ENCODE assay signal across 1 cellular context in the genomic region with DNA sequence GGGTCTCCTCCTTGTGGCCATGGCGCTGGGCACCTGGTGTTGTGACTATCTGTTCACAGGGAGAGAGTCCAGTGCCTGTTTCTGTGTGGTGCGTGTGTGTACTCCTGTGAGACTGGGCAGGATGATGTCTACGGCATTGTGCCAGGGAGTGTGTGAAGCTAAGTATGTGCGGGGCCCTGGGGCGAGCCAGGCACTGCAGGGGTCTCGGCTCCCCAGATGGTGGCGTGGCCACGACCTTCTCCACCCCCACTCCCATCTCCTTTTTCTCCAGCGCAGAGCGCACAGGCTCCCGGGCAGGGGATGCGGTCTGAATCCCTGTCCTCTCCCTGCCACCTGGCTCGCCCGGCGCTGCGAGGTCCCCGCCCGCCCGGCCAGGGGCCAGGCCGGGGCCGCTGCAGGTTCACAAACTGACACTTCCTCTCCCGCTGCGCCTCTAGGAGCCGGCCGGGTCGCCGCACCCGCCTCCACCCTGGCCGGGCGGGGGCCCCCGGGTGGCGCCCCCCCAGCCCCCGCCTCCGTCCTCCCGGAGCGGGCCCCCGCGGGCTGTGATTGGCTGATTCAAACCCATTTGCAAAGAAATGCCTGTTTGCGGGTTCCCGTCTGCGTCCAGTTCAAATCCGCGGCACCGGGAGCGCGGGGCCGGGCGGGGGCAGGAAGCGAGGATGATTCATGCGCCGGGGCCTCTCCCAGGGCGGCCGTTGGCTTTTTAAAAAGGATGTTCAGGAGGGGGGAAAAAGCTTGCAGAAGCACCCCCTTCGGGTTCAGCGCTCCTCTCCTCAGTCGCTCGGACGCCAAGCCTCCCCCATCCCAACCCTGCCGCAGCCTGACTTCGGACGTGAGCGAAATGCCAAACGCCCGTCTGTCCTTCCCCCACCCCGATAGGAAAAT.
A peak's percentile ranks its signal among the peaks of the same experiment; 100 is the strongest.
TF ChIP-seq lines count a peak whose summit lies in the region.

No MANE protein-coding gene starts in this region.

TF ChIP-seq in HEK293, 187 proteins besides CTCF, POLR2A, EP300 and RAD21 (continued from another document and continues in another):
- TF ChIP-seq, protein P1, sequence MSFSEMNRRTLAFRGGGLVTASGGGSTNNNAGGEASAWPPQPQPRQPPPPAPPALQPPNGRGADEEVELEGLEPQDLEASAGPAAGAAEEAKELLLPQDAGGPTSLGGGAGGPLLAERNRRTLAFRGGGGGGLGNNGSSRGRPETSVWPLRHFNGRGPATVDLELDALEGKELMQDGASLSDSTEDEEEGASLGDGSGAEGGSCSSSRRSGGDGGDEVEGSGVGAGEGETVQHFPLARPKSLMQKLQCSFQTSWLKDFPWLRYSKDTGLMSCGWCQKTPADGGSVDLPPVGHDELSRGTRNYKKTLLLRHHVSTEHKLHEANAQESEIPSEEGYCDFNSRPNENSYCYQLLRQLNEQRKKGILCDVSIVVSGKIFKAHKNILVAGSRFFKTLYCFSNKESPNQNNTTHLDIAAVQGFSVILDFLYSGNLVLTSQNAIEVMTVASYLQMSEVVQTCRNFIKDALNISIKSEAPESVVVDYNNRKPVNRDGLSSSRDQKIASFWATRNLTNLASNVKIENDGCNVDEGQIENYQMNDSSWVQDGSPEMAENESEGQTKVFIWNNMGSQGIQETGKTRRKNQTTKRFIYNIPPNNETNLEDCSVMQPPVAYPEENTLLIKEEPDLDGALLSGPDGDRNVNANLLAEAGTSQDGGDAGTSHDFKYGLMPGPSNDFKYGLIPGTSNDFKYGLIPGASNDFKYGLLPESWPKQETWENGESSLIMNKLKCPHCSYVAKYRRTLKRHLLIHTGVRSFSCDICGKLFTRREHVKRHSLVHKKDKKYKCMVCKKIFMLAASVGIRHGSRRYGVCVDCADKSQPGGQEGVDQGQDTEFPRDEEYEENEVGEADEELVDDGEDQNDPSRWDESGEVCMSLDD (tag by site-specific recombination; IDR thresholded peaks at IDR 0.05): peak; percentile 65; the same call in 1 of the 2 replicates
- TF ChIP-seq SP2 (tag by site-specific recombination; IDR thresholded peaks at IDR 0.05) (peak; percentile 67), GLI2 (tag by site-specific recombination; IDR thresholded peaks at IDR 0.05; ENCODE audit: borderline replicate concordance, low read depth) (no peak), ZNF146 (tag by site-specific recombination; IDR thresholded peaks at IDR 0.05) (no peak), ZNF175 (tag by site-specific recombination; IDR thresholded peaks at IDR 0.05) (no peak), SP3 (tag by site-specific recombination; IDR thresholded peaks at IDR 0.05) (0 out of 2 replicates have a peak, but pooled peaks have one; percentile 21), ZSCAN30 (tag by site-specific recombination; IDR thresholded peaks at IDR 0.05) (peak; percentile 68; the same call in 1 of the 2 replicates), ZNF350 (tag by site-specific recombination; IDR thresholded peaks at IDR 0.05) (no peak), GFI1B (tag by site-specific recombination; IDR thresholded peaks at IDR 0.05) (no peak), ZNF600 (tag by site-specific recombination; IDR thresholded peaks at IDR 0.05) (no peak), ZNF404 (tag by site-specific recombination; IDR thresholded peaks at IDR 0.05) (no peak), ZNF792 (tag by site-specific recombination; IDR thresholded peaks at IDR 0.05) (no peak), PRDM1 (tag by site-specific recombination; IDR thresholded peaks at IDR 0.05) (no peak), FEZF1 (tag by site-specific recombination; IDR thresholded peaks at IDR 0.05) (no peak), ZBTB48 (tag by site-specific recombination; IDR thresholded peaks at IDR 0.05) (peak; percentile 52), IKZF3 (tag by site-specific recombination; IDR thresholded peaks at IDR 0.05) (peak; percentile 71), ZFP3 (tag by site-specific recombination; IDR thresholded peaks at IDR 0.05; ENCODE audit: low read depth) (no peak), BCL11B (tag by site-specific recombination; IDR thresholded peaks at IDR 0.05; ENCODE audit: low read depth) (no peak), ZNF311 (tag by site-specific recombination; IDR thresholded peaks at IDR 0.05; ENCODE audit: borderline replicate concordance) (no peak), KLF10 (tag by site-specific recombination; IDR thresholded peaks at IDR 0.05) (peak; percentile 60; the same call in 1 of the 2 replicates), ZNF248 (tag by site-specific recombination; IDR thresholded peaks at IDR 0.05) (no peak), ZFP37 (tag by site-specific recombination; IDR thresholded peaks at IDR 0.05) (no peak), KLF7 (tag by site-specific recombination; IDR thresholded peaks at IDR 0.05; ENCODE audit: borderline replicate concordance) (no peak), OSR2 (tag by site-specific recombination; IDR thresholded peaks at IDR 0.05) (no peak), ZNF610 (tag by site-specific recombination; IDR thresholded peaks at IDR 0.05; ENCODE audit: borderline replicate concordance) (no peak), WT1 (tag by site-specific recombination; IDR thresholded peaks at IDR 0.05) (no peak), ZNF660 (tag by site-specific recombination; IDR thresholded peaks at IDR 0.05) (no peak), ZNF596 (tag by site-specific recombination; IDR thresholded peaks at IDR 0.05) (no peak), ZNF266 (tag by site-specific recombination; IDR thresholded peaks at IDR 0.05; ENCODE audit: low read depth) (no peak), BCL11A (tag by site-specific recombination; IDR thresholded peaks at IDR 0.05; ENCODE audit: low read depth) (no peak), ZNF48 (tag by site-specific recombination; IDR thresholded peaks at IDR 0.05) (no peak)
- TF ChIP-seq, protein P2, sequence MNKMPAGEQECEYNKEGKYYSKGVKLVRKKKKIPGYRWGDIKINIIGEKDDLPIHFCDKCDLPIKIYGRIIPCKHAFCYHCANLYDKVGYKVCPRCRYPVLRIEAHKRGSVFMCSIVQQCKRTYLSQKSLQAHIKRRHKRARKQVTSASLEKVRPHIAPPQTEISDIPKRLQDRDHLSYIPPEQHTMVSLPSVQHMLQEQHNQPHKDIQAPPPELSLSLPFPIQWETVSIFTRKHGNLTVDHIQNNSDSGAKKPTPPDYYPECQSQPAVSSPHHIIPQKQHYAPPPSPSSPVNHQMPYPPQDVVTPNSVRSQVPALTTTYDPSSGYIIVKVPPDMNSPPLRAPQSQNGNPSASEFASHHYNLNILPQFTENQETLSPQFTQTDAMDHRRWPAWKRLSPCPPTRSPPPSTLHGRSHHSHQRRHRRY (tag by site-specific recombination; IDR thresholded peaks at IDR 0.05): no peak
- TF ChIP-seq, protein P3, sequence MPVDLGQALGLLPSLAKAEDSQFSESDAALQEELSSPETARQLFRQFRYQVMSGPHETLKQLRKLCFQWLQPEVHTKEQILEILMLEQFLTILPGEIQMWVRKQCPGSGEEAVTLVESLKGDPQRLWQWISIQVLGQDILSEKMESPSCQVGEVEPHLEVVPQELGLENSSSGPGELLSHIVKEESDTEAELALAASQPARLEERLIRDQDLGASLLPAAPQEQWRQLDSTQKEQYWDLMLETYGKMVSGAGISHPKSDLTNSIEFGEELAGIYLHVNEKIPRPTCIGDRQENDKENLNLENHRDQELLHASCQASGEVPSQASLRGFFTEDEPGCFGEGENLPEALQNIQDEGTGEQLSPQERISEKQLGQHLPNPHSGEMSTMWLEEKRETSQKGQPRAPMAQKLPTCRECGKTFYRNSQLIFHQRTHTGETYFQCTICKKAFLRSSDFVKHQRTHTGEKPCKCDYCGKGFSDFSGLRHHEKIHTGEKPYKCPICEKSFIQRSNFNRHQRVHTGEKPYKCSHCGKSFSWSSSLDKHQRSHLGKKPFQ (tag by site-specific recombination; IDR thresholded peaks at IDR 0.05): no peak
- TF ChIP-seq, protein P4, sequence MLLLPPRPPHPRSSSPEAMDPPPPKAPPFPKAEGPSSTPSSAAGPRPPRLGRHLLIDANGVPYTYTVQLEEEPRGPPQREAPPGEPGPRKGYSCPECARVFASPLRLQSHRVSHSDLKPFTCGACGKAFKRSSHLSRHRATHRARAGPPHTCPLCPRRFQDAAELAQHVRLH (tag by site-specific recombination; IDR thresholded peaks at IDR 0.05): no peak; the same call in 1 of the 2 replicates
- TF ChIP-seq, protein P5, sequence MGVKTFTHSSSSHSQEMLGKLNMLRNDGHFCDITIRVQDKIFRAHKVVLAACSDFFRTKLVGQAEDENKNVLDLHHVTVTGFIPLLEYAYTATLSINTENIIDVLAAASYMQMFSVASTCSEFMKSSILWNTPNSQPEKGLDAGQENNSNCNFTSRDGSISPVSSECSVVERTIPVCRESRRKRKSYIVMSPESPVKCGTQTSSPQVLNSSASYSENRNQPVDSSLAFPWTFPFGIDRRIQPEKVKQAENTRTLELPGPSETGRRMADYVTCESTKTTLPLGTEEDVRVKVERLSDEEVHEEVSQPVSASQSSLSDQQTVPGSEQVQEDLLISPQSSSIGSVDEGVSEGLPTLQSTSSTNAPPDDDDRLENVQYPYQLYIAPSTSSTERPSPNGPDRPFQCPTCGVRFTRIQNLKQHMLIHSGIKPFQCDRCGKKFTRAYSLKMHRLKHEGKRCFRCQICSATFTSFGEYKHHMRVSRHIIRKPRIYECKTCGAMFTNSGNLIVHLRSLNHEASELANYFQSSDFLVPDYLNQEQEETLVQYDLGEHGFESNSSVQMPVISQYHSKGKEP (tag by site-specific recombination; IDR thresholded peaks at IDR 0.05): peak; percentile 40; the same call in 1 of the 2 replicates
- TF ChIP-seq, protein P6, sequence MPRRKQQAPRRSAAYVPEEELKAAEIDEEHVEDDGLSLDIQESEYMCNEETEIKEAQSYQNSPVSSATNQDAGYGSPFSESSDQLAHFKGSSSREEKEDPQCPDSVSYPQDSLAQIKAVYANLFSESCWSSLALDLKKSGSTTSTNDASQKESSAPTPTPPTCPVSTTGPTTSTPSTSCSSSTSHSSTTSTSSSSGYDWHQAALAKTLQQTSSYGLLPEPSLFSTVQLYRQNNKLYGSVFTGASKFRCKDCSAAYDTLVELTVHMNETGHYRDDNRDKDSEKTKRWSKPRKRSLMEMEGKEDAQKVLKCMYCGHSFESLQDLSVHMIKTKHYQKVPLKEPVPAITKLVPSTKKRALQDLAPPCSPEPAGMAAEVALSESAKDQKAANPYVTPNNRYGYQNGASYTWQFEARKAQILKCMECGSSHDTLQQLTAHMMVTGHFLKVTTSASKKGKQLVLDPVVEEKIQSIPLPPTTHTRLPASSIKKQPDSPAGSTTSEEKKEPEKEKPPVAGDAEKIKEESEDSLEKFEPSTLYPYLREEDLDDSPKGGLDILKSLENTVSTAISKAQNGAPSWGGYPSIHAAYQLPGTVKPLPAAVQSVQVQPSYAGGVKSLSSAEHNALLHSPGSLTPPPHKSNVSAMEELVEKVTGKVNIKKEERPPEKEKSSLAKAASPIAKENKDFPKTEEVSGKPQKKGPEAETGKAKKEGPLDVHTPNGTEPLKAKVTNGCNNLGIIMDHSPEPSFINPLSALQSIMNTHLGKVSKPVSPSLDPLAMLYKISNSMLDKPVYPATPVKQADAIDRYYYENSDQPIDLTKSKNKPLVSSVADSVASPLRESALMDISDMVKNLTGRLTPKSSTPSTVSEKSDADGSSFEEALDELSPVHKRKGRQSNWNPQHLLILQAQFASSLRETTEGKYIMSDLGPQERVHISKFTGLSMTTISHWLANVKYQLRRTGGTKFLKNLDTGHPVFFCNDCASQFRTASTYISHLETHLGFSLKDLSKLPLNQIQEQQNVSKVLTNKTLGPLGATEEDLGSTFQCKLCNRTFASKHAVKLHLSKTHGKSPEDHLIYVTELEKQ (tag by site-specific recombination; IDR thresholded peaks at IDR 0.05; ENCODE audit: borderline replicate concordance): no peak
- TF ChIP-seq, protein P7, sequence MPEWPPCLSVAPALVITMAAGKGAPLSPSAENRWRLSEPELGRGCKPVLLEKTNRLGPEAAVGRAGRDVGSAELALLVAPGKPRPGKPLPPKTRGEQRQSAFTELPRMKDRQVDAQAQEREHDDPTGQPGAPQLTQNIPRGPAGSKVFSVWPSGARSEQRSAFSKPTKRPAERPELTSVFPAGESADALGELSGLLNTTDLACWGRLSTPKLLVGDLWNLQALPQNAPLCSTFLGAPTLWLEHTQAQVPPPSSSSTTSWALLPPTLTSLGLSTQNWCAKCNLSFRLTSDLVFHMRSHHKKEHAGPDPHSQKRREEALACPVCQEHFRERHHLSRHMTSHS (tag by site-specific recombination; IDR thresholded peaks at IDR 0.05): no peak
- TF ChIP-seq, protein P8, sequence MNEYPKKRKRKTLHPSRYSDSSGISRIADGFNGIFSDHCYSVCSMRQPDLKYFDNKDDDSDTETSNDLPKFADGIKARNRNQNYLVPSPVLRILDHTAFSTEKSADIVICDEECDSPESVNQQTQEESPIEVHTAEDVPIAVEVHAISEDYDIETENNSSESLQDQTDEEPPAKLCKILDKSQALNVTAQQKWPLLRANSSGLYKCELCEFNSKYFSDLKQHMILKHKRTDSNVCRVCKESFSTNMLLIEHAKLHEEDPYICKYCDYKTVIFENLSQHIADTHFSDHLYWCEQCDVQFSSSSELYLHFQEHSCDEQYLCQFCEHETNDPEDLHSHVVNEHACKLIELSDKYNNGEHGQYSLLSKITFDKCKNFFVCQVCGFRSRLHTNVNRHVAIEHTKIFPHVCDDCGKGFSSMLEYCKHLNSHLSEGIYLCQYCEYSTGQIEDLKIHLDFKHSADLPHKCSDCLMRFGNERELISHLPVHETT (tag by site-specific recombination; IDR thresholded peaks at IDR 0.05): no peak
- TF ChIP-seq, protein P9, sequence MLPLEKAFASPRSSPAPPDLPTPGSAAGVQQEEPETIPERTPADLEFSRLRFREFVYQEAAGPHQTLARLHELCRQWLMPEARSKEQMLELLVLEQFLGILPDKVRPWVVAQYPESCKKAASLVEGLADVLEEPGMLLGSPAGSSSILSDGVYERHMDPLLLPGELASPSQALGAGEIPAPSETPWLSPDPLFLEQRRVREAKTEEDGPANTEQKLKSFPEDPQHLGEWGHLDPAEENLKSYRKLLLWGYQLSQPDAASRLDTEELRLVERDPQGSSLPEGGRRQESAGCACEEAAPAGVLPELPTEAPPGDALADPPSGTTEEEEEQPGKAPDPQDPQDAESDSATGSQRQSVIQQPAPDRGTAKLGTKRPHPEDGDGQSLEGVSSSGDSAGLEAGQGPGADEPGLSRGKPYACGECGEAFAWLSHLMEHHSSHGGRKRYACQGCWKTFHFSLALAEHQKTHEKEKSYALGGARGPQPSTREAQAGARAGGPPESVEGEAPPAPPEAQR (tag by site-specific recombination; IDR thresholded peaks at IDR 0.05): no peak
- TF ChIP-seq, protein P10, sequence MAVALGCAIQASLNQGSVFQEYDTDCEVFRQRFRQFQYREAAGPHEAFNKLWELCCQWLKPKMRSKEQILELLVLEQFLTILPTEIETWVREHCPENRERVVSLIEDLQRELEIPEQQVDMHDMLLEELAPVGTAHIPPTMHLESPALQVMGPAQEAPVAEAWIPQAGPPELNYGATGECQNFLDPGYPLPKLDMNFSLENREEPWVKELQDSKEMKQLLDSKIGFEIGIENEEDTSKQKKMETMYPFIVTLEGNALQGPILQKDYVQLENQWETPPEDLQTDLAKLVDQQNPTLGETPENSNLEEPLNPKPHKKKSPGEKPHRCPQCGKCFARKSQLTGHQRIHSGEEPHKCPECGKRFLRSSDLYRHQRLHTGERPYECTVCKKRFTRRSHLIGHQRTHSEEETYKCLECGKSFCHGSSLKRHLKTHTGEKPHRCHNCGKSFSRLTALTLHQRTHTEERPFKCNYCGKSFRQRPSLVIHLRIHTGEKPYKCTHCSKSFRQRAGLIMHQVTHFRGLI (tag by site-specific recombination; IDR thresholded peaks at IDR 0.05): no peak
- TF ChIP-seq, protein P11, sequence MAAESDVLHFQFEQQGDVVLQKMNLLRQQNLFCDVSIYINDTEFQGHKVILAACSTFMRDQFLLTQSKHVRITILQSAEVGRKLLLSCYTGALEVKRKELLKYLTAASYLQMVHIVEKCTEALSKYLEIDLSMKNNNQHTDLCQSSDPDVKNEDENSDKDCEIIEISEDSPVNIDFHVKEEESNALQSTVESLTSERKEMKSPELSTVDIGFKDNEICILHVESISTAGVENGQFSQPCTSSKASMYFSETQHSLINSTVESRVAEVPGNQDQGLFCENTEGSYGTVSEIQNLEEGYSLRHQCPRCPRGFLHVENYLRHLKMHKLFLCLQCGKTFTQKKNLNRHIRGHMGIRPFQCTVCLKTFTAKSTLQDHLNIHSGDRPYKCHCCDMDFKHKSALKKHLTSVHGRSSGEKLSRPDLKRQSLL (tag by site-specific recombination; IDR thresholded peaks at IDR 0.05): no peak
